Comparison of ENCODE assay signal across 14 cellular contexts in genomic region chr13:95226476-95226875, GRCh38.
DNase-seq lines count a peak whose midpoint lies in the region; ATAC-seq and TF ChIP-seq lines count a peak whose summit lies in the region.
"Had no signal": no experiment of that assay in that cellular context is flagged by ENCODE, and none has a peak within 500 bp of the region (broad histone marks: within the 10 kb centered on the region; RNA-seq: fewer than 3 reads in every experiment).

No MANE protein-coding gene starts in this region.

- no peaks in the 10 kb centered on the region for H3K79me2 ChIP-seq in OCI-LY7 (ENCODE audit: insufficient read depth, low read depth, low read length)
- H3K79me2 ChIP-seq: hepatocyte had no signal

- H3K9me3 ChIP-seq in OCI-LY7 (ENCODE audit: low read length) (no peaks in the 10 kb centered on the region), prostate gland (no peaks in the 10 kb centered on the region)
- H3K9me3 ChIP-seq: thyroid gland had no signal

- intact Hi-C loops in OCI-LY7 (cut with micrococcal nuclease; ENCODE audit: unreplicated experiment): no loop called here
- intact Hi-C loops in prostate gland (cut with DNase I): no loop called here

- peak; percentile 9 for ATAC-seq in GM18909 (IDR thresholded peaks at IDR 0.05; ENCODE audit: poor library complexity, unreplicated experiment)
- peak; percentile 24 for ATAC-seq in HG02588 (IDR thresholded peaks at IDR 0.05; ENCODE audit: unreplicated experiment)
- ATAC-seq in foreskin keratinocyte: no peak

- no peak overlapping the region for H3K27ac ChIP-seq in OCI-LY7 (ENCODE audit: low read depth, low read length, poor library complexity, severe bottlenecking)
- H3K27ac ChIP-seq in prostate gland: peak overlapping the region; percentile 76 to 83
- no peak overlapping the region for H3K27ac ChIP-seq in foreskin keratinocyte
- H3K27ac ChIP-seq: hepatocyte, thyroid gland had no signal

- POLR2A ChIA-PET in OCI-LY7 (lab: Charles Lee): interaction anchor here (1.0 to 2.4 kb wide), 2 partner anchors 9 to 17 kb away, joined by 3 to 12 read pairs; no protein-coding TSS in a partner anchor

- H3K36me3 ChIP-seq in OCI-LY7 (ENCODE audit: insufficient read depth, low read length) (no peaks in the 10 kb centered on the region; the same call in 1 of the 2 replicates), prostate gland (no peaks in the 10 kb centered on the region)
- H3K36me3 ChIP-seq: thyroid gland had no signal

- H3K4me1 ChIP-seq in OCI-LY7 (ENCODE audit: insufficient read depth, low read length, poor library complexity, severe bottlenecking) (peaks cover 22% of the 10 kb centered on the region), prostate gland (replicated peaks) (peaks cover 15% of the 10 kb centered on the region), foreskin keratinocyte (no peaks in the 10 kb centered on the region)
- H3K4me1 ChIP-seq: thyroid gland had no signal

- no peak for TF ChIP-seq POLR2A in prostate gland (IDR thresholded peaks at IDR 0.05)

- in situ Hi-C loops in G401 (cut with HindIII; ENCODE audit: low sequenced_read_pairs): no loop called here

- no peak overlapping the region for H3K4me3 ChIP-seq in OCI-LY7 (ENCODE audit: low read depth, low read length, poor library complexity, severe bottlenecking)
- H3K4me3 ChIP-seq in prostate gland: no peak overlapping the region
- H3K4me3 ChIP-seq: hepatocyte, thyroid gland had no signal

- no peaks in the 10 kb centered on the region for H3K9me2 ChIP-seq in OCI-LY7 (ENCODE audit: insufficient read depth, low read length)

- H3K4me2 ChIP-seq in OCI-LY7 (ENCODE audit: low read length): no peak overlapping the region
- H3K4me2 ChIP-seq: hepatocyte had no signal

- no TSS peak for BruUV-seq in OCI-LY7 (replicated peaks; lab: Mats Ljungman, UMichigan)

- no peak overlapping the region for H2AFZ ChIP-seq in OCI-LY7 (ENCODE audit: low read length)
- H2AFZ ChIP-seq: hepatocyte had no signal

- no peaks in the 10 kb centered on the region for H4K20me1 ChIP-seq in OCI-LY7 (ENCODE audit: insufficient read depth, low read length)

- CTCF ChIA-PET in OCI-LY7 (lab: Charles Lee; ENCODE audit: unreplicated experiment): no interaction called here

- WGBS in prostate gland: 83% methylated on average over 5 of the region's 5 CpGs

- H3K27me3 ChIP-seq in prostate gland (replicated peaks; ENCODE audit: insufficient read depth): no peaks in the 10 kb centered on the region
- H3K27me3 ChIP-seq in foreskin keratinocyte: no peaks in the 10 kb centered on the region
- H3K27me3 ChIP-seq: hepatocyte, thyroid gland had no signal

- no peak for DNase-seq in OCI-LY7 (ENCODE audit: low spot score)
- DNase-seq in prostate gland (ENCODE audit: low spot score): no peak
- DNase-seq in NCI-H1105 treated with DMSO at 0.1 percent for 48 hours (lab: John Stamatoyannopoulos, UW): no peak
- no peak for DNase-seq in foreskin keratinocyte
- no peak for DNase-seq in NCI-H2227 treated with DMSO at 0.1 percent for 48 hours (lab: John Stamatoyannopoulos, UW)
- DNase-seq in G401 (ENCODE audit: low spot score): no peak
- DNase-seq: endodermal cell, H9, midbrain, NCI-H1694 treated with DMSO at 0.1 percent for 48 hours, thyroid gland had no signal

- TF ChIP-seq CTCF in OCI-LY7 (conservative IDR thresholded peaks at IDR 0.05; ENCODE audit: low read length) (peak; percentile 27; the same call in 1 of the 2 replicates), prostate gland (IDR thresholded peaks at IDR 0.05) (no peak), foreskin keratinocyte (conservative IDR thresholded peaks at IDR 0.05) (no peak)

Comparison
In these comparisons a context has a peak if more than half of its experiments do, and no peak if none do; other contexts are left out.
1. H3K27ac ChIP-seq: peak in prostate gland (2 of 2); none in OCI-LY7 (single experiment) and foreskin keratinocyte (single experiment).